17 cellular contexts compared by ENCODE assay signal in genomic region chr7:17069146-17069545, GRCh38.
DNase-seq lines count a peak whose midpoint lies in the region; ATAC-seq and TF ChIP-seq lines count a peak whose summit lies in the region.
"Had no signal": no experiment of that assay in that cellular context is flagged by ENCODE, and none has a peak within 500 bp of the region (broad histone marks: within the 10 kb centered on the region; RNA-seq: fewer than 3 reads in every experiment).

No MANE protein-coding gene starts in this region.

- no peaks in the 10 kb centered on the region for H3K4me1 ChIP-seq in upper lobe of right lung
- H3K4me1 ChIP-seq: Caco-2 had no signal

- peak overlapping the region; percentile 9 for H3K27ac Mint-ChIP-seq in T-helper 17 cell
- H3K27ac Mint-ChIP-seq: activated CD8-positive, alpha-beta memory T cell treated with anti-CD3 and anti-CD28 coated beads, Interleukin-2, amount 10 ng/mL, durations not matched to agents 7 days and 5 days; activated naive CD4-positive, alpha-beta T cell treated with anti-CD3 and anti-CD28 coated beads for 36 hours had no signal

- H3K27me3 Mint-ChIP-seq in T-helper 17 cell, result no peaks in the 10 kb centered on the region
- H3K27me3 Mint-ChIP-seq: activated CD8-positive, alpha-beta memory T cell treated with anti-CD3 and anti-CD28 coated beads, Interleukin-2, amount 10 ng/mL, durations not matched to agents 7 days and 5 days had no signal

- H3K36me3 Mint-ChIP-seq in T-helper 17 cell (ENCODE audit: low read depth), result no peaks in the 10 kb centered on the region
- H3K36me3 Mint-ChIP-seq: activated CD8-positive, alpha-beta memory T cell treated with anti-CD3 and anti-CD28 coated beads, Interleukin-2, amount 10 ng/mL, durations not matched to agents 7 days and 5 days had no signal

- no peak overlapping the region for H3K4me3 ChIP-seq in upper lobe of right lung

- peak overlapping the region; percentile 25 for H3K4me3 Mint-ChIP-seq in T-helper 17 cell
- H3K4me3 Mint-ChIP-seq: activated CD8-positive, alpha-beta memory T cell treated with anti-CD3 and anti-CD28 coated beads, Interleukin-2, amount 10 ng/mL, durations not matched to agents 7 days and 5 days; activated naive CD4-positive, alpha-beta T cell treated with anti-CD3 and anti-CD28 coated beads for 36 hours had no signal

- no peak for TF ChIP-seq CTCF in upper lobe of right lung (IDR thresholded peaks at IDR 0.05)

- peak overlapping the region; percentile 24 for H3K27ac ChIP-seq in upper lobe of right lung
- H3K27ac ChIP-seq: brain microvascular endothelial cell, VCaP had no signal

- DNase-seq in stimulated activated CD4-positive, alpha-beta T cell treated with anti-CD3 and anti-CD28 coated beads, Interleukin-15, amount 100 ng/mL, for 24 hours, result peak; percentile 4
- no peak for DNase-seq in stimulated activated CD4-positive, alpha-beta T cell treated with anti-CD3 and anti-CD28 coated beads, Interleukin-4, amount 100 ng/mL, for 1 hour
- DNase-seq in T-helper 17 cell (no peak), upper lobe of right lung (no peak), medulla oblongata (ENCODE audit: extremely low spot score) (no peak), globus pallidus (ENCODE audit: low spot score) (no peak), AML-193 (lab: John Stamatoyannopoulos, UW) (no peak)
- DNase-seq: ACHN; activated CD8-positive, alpha-beta memory T cell treated with anti-CD3 and anti-CD28 coated beads, Interleukin-2, amount 10 ng/mL, durations not matched to agents 7 days and 5 days; activated naive CD4-positive, alpha-beta T cell treated with anti-CD3 and anti-CD28 coated beads for 36 hours; brain microvascular endothelial cell; Caco-2; effector CD8-positive, alpha-beta T cell; foreskin fibroblast; mesenchymal stem cell had no signal

- H3K36me3 ChIP-seq in upper lobe of right lung, result no peaks in the 10 kb centered on the region
- H3K36me3 ChIP-seq: brain microvascular endothelial cell had no signal

- H3K9me3 ChIP-seq in T-helper 17 cell (ENCODE audit: control insufficient read depth, low read length, poor library complexity, severe bottlenecking) (no peaks in the 10 kb centered on the region), upper lobe of right lung (no peaks in the 10 kb centered on the region)
- H3K9me3 ChIP-seq: Caco-2 had no signal

- intact Hi-C loops in upper lobe of right lung (cut with DNase I), result no loop called here

- H3K27me3 ChIP-seq in upper lobe of right lung, result no peaks in the 10 kb centered on the region
- H3K27me3 ChIP-seq: brain microvascular endothelial cell had no signal

- H3K4me1 Mint-ChIP-seq in T-helper 17 cell, result peaks cover 11% of the 10 kb centered on the region
- H3K4me1 Mint-ChIP-seq: activated CD8-positive, alpha-beta memory T cell treated with anti-CD3 and anti-CD28 coated beads, Interleukin-2, amount 10 ng/mL, durations not matched to agents 7 days and 5 days had no signal

- ATAC-seq in HG02759 (IDR thresholded peaks at IDR 0.05; ENCODE audit: unreplicated experiment) (peak; percentile 51), T-helper 17 cell (peak; percentile 28), upper lobe of right lung (peak; percentile 94)
- ATAC-seq: activated CD8-positive, alpha-beta memory T cell treated with anti-CD3 and anti-CD28 coated beads, Interleukin-2, amount 10 ng/mL, durations not matched to agents 7 days and 5 days had no signal

Comparison
In these comparisons a context has a peak if more than half of its experiments do, and no peak if none do; other contexts are left out.
1. ATAC-seq: peak in every context shown above with its lines; median percentile 94 in upper lobe of right lung; 51 in HG02759; 28 in T-helper 17 cell.